Comparison of ENCODE assay signal across 6 cellular contexts in genomic region chr17:41810659-41811548, GRCh38.
DNase-seq lines count a peak whose midpoint lies in the region; ATAC-seq and TF ChIP-seq lines count a peak whose summit lies in the region.

No MANE protein-coding gene starts in this region.

- H3K27me3 ChIP-seq in adipocyte (replicated peaks; ENCODE audit: control insufficient read depth, insufficient read depth, low read length) (no peaks in the 10 kb centered on the region), muscle layer of duodenum (ENCODE audit: low read depth, low read length) (peaks cover 4% of the 10 kb centered on the region)

- CTCF ChIA-PET in HEK293 (lab: Yijun Ruan, JAX), result interaction anchor here (0.7 to 4.6 kb wide), 22 partner anchors 9 to 568 kb away, joined by 3 to 45 read pairs (median 4); partner anchors contain the start of gene ACLY

- no peaks in the 10 kb centered on the region for H3K9me3 ChIP-seq in HEK293 (ENCODE audit: control insufficient read depth, insufficient read depth, low read depth, low read length)
- H3K9me3 ChIP-seq in adipocyte (ENCODE audit: control insufficient read depth, low read length), result no peaks in the 10 kb centered on the region
- no peaks in the 10 kb centered on the region for H3K9me3 ChIP-seq in muscle layer of duodenum (ENCODE audit: control insufficient read depth in 1 of 2, low read length in 2 of 2)

- H3K4me3 ChIP-seq in HEK293 (ENCODE audit: low read depth, low read length), result peak overlapping the region; percentile 73
- peak overlapping the region; percentile 86 for H3K4me3 ChIP-seq in adipocyte (ENCODE audit: low read length)
- H3K4me3 ChIP-seq in muscle layer of duodenum (ENCODE audit: low read depth in 1 of 2, low read length in 2 of 2), result peak overlapping the region; percentile 81 to 90

- peak; percentile 33 for DNase-seq in adipocyte (ENCODE audit: low read depth)
- no peak for DNase-seq in NCI-H187 treated with DMSO at 0.1 percent for 48 hours (lab: John Stamatoyannopoulos, UW)
- DNase-seq in activated CD4-positive, alpha-beta T cell treated with anti-CD3 and anti-CD28 coated beads for 48 hours, result no peak

- H3K4me1 ChIP-seq in HEK293 (ENCODE audit: control insufficient read depth, insufficient read depth, low read length) (0 out of 2 replicates have a peak, but pooled peaks cover 8% of the 10 kb centered on the region), adipocyte (ENCODE audit: control insufficient read depth, insufficient read depth, low read length) (peaks cover 29% of the 10 kb centered on the region), muscle layer of duodenum (ENCODE audit: control insufficient read depth in 1 of 2, insufficient read depth in 2 of 2, low read length in 2 of 2) (peaks cover 0 to 31% of the 10 kb centered on the region in 2 donors)

- H3K9ac ChIP-seq in adipocyte (ENCODE audit: low read length), result peak overlapping the region; percentile 91

- ATAC-seq in GM18519 (IDR thresholded peaks at IDR 0.05; ENCODE audit: low FRiP score, unreplicated experiment), result no peak

- H3K27ac ChIP-seq in HEK293 (ENCODE audit: extremely low read depth, low read depth, low read length) (peak overlapping the region; percentile 89), muscle layer of duodenum (ENCODE audit: low read length) (no peak overlapping the region)

- POLR2A ChIA-PET in HEK293 (lab: Yijun Ruan, JAX), result interaction anchor here (0.8 to 4.2 kb wide), 21 partner anchors 9 to 1187 kb away, joined by 3 to 37 read pairs (median 10); partner anchors contain the start of genes ACLY, CNP, EIF1 and HAP1

- no peak for TF ChIP-seq CTCF in HEK293 (tag by site-specific recombination; IDR thresholded peaks at IDR 0.05)

- H3K36me3 ChIP-seq in HEK293 (ENCODE audit: control insufficient read depth in 2 of 2, insufficient read depth in 1 of 2, low read length in 2 of 2), result peaks cover 13 to 41% of the 10 kb centered on the region in 2 experiments; a peak in 2 of 3 replicates
- no peaks in the 10 kb centered on the region for H3K36me3 ChIP-seq in adipocyte (ENCODE audit: control insufficient read depth, insufficient read depth, low read length, severe bottlenecking)
- peaks cover 0 to 15% of the 10 kb centered on the region in 2 donors for H3K36me3 ChIP-seq in muscle layer of duodenum (ENCODE audit: control insufficient read depth in 1 of 2, insufficient read depth in 2 of 2, low read length in 2 of 2)

TF ChIP-seq in HEK293, 187 proteins besides CTCF, POLR2A, EP300 and RAD21:
- TF ChIP-seq GLI2 (tag by site-specific recombination; IDR thresholded peaks at IDR 0.05; ENCODE audit: borderline replicate concordance, low read depth) (no peak), ZNF266 (tag by site-specific recombination; IDR thresholded peaks at IDR 0.05; ENCODE audit: low read depth) (no peak), ZNF2 (tag by site-specific recombination; IDR thresholded peaks at IDR 0.05) (no peak), MYNN (tag by site-specific recombination; IDR thresholded peaks at IDR 0.05; ENCODE audit: borderline replicate concordance) (no peak), ZNF513 (tag by site-specific recombination; IDR thresholded peaks at IDR 0.05) (no peak), ZNF670 (tag by site-specific recombination; IDR thresholded peaks at IDR 0.05; ENCODE audit: low read depth) (no peak), ZFHX2 (tag by site-specific recombination; conservative IDR thresholded peaks at IDR 0.05) (peak; percentile 4; the same call in 1 of the 2 replicates), KLF10 (tag by site-specific recombination; IDR thresholded peaks at IDR 0.05) (no peak), ZBTB20 (tag by site-specific recombination; IDR thresholded peaks at IDR 0.05) (peak; percentile 24; the same call in 1 of the 2 replicates), GLIS2 (tag by site-specific recombination; IDR thresholded peaks at IDR 0.05) (peak; percentile 41; the same call in 1 of the 2 replicates), ZNF341 (tag by site-specific recombination; IDR thresholded peaks at IDR 0.05; ENCODE audit: low read depth) (peak; percentile 82), EGR2 (tag by site-specific recombination; IDR thresholded peaks at IDR 0.05; ENCODE audit: low read depth) (no peak), ZNF792 (tag by site-specific recombination; IDR thresholded peaks at IDR 0.05) (no peak), SP3 (tag by site-specific recombination; IDR thresholded peaks at IDR 0.05) (peak; percentile 44)
- TF ChIP-seq, protein P1, sequence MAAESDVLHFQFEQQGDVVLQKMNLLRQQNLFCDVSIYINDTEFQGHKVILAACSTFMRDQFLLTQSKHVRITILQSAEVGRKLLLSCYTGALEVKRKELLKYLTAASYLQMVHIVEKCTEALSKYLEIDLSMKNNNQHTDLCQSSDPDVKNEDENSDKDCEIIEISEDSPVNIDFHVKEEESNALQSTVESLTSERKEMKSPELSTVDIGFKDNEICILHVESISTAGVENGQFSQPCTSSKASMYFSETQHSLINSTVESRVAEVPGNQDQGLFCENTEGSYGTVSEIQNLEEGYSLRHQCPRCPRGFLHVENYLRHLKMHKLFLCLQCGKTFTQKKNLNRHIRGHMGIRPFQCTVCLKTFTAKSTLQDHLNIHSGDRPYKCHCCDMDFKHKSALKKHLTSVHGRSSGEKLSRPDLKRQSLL (tag by site-specific recombination; IDR thresholded peaks at IDR 0.05), result 0 out of 2 replicates have a peak, but pooled peaks have one; percentile 49
